Comparison of ENCODE assay signal across 30 cellular contexts in the genomic region with DNA sequence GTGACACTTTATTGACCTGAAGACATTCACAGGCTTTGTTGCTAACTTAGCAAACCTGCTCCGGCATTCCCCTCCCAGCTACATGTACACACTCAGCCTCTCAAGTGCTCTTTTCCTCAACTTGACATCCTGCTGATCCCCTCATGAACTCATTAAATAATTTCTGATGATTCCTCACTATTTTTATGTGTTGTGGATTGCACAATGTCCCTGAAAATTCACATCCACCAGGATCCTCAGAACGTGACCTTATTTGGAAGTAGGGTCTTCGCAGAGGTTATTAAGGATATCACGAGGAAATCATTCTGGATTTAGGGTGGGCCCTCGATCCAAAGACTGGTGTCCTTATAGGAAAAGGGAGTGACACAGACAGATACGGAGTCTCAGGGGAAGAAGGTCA.
"Had no signal": no experiment of that assay in that cellular context is flagged by ENCODE, and none has a peak within 500 bp of the region (broad histone marks: within the 10 kb centered on the region; RNA-seq: fewer than 3 reads in every experiment).

No MANE protein-coding gene starts in this region.

- H3K27me3 ChIP-seq: SJCRH30 had no signal

- H3K27ac Mint-ChIP-seq: activated B cell treated with CpG ODN at 0.5 μM for 24 hours; activated CD8-positive, alpha-beta T cell treated with anti-CD3 and anti-CD28 coated beads, Interleukin-2, amount 10 ng/mL, durations not matched to agents 7 days and 5 days; activated naive CD4-positive, alpha-beta T cell treated with anti-CD3 and anti-CD28 coated beads, Interleukin-2, amount 10 ng/mL, durations not matched to agents 7 days and 5 days; activated naive CD8-positive, alpha-beta T cell; activated naive CD8-positive, alpha-beta T cell treated with anti-CD3 and anti-CD28 coated beads, Interleukin-2, amount 50 U/mL, for 24 hours; activated T-cell treated with anti-CD3 and anti-CD28 coated beads, Interleukin-2, amount 50 U/mL, for 24 hours; brain; T-helper 1 cell treated with Interleukin-12 subunit alpha and Interleukin-12 subunit beta and Interleukin-4 antibody, amounts not matched to agents 30 μg/mL and 1 μg/mL, for 36 hours; T-helper 2 cell treated with Interferon-gamma antibody and Interleukin-4, amounts not matched to agents 5 μg/mL and 100 μg/mL, for 36 hours had no signal

- H3K4me3 Mint-ChIP-seq: activated B cell treated with CpG ODN at 0.5 μM for 24 hours; activated CD8-positive, alpha-beta T cell treated with anti-CD3 and anti-CD28 coated beads, Interleukin-2, amount 10 ng/mL, durations not matched to agents 7 days and 5 days; activated naive CD4-positive, alpha-beta T cell treated with anti-CD3 and anti-CD28 coated beads, Interleukin-2, amount 10 ng/mL, durations not matched to agents 7 days and 5 days; activated naive CD8-positive, alpha-beta T cell; activated naive CD8-positive, alpha-beta T cell treated with anti-CD3 and anti-CD28 coated beads, Interleukin-2, amount 50 U/mL, for 24 hours; activated T-cell treated with anti-CD3 and anti-CD28 coated beads, Interleukin-2, amount 50 U/mL, for 24 hours; brain; T-helper 1 cell treated with Interleukin-12 subunit alpha and Interleukin-12 subunit beta and Interleukin-4 antibody, amounts not matched to agents 30 μg/mL and 1 μg/mL, for 36 hours; T-helper 2 cell treated with Interferon-gamma antibody and Interleukin-4, amounts not matched to agents 5 μg/mL and 100 μg/mL, for 36 hours had no signal

- H3K4me1 ChIP-seq: SJCRH30 had no signal

- H3K27ac ChIP-seq: SJCRH30 had no signal

- H3K27me3 Mint-ChIP-seq: activated B cell treated with CpG ODN at 0.5 μM for 24 hours; activated naive CD8-positive, alpha-beta T cell; activated naive CD8-positive, alpha-beta T cell treated with anti-CD3 and anti-CD28 coated beads, Interleukin-2, amount 50 U/mL, for 24 hours; activated T-cell treated with anti-CD3 and anti-CD28 coated beads, Interleukin-2, amount 50 U/mL, for 24 hours; brain had no signal

- H3K4me1 Mint-ChIP-seq: brain had no signal

- H3K9ac ChIP-seq: SK-N-SH had no signal

- H3K9me3 ChIP-seq: SJCRH30, SK-N-SH had no signal

- H3K9me3 Mint-ChIP-seq: activated B cell treated with CpG ODN at 0.5 μM for 24 hours; activated naive CD4-positive, alpha-beta T cell treated with anti-CD3 and anti-CD28 coated beads, Interleukin-2, amount 10 ng/mL, durations not matched to agents 7 days and 5 days; activated naive CD8-positive, alpha-beta T cell treated with anti-CD3 and anti-CD28 coated beads, Interleukin-2, amount 50 U/mL, for 24 hours; activated T-cell treated with anti-CD3 and anti-CD28 coated beads, Interleukin-2, amount 50 U/mL, for 24 hours; brain; T-helper 1 cell treated with Interleukin-12 subunit alpha and Interleukin-12 subunit beta and Interleukin-4 antibody, amounts not matched to agents 30 μg/mL and 1 μg/mL, for 36 hours; T-helper 2 cell treated with Interferon-gamma antibody and Interleukin-4, amounts not matched to agents 5 μg/mL and 100 μg/mL, for 36 hours had no signal

- H3K36me3 Mint-ChIP-seq: activated naive CD4-positive, alpha-beta T cell treated with anti-CD3 and anti-CD28 coated beads, Interleukin-2, amount 10 ng/mL, durations not matched to agents 7 days and 5 days; activated naive CD8-positive, alpha-beta T cell; brain had no signal

- H3K9me2 ChIP-seq: SK-N-SH had no signal

- ATAC-seq: activated CD8-positive, alpha-beta T cell treated with anti-CD3 and anti-CD28 coated beads, Interleukin-2, amount 10 ng/mL, durations not matched to agents 7 days and 5 days; activated naive CD8-positive, alpha-beta T cell treated with anti-CD3 and anti-CD28 coated beads, Interleukin-2, amount 50 U/mL, for 24 hours; Panc1 had no signal

- H3K36me3 ChIP-seq: SJCRH30 had no signal

- H3K4me2 ChIP-seq: SK-N-SH had no signal

- FAIRE-seq: colon had no signal

- DNase-seq: activated B cell treated with CpG ODN at 0.5 μM for 24 hours; activated CD4-positive, alpha-beta T cell treated with anti-CD3 and anti-CD28 coated beads for 1 hour; activated CD4-positive, alpha-beta T cell treated with anti-CD3 and anti-CD28 coated beads for 48 hours; activated CD4-positive, alpha-beta T cell treated with anti-CD3 and anti-CD28 coated beads, Interleukin-2, amount 50 U/mL, for 4 hours; activated CD8-positive, alpha-beta T cell treated with anti-CD3 and anti-CD28 coated beads, Interleukin-2, amount 10 ng/mL, durations not matched to agents 7 days and 5 days; activated effector memory CD4-positive, alpha-beta T cell treated with Interleukin-2 at 50 U/mL for 16 hours; activated naive CD4-positive, alpha-beta T cell treated with anti-CD3 and anti-CD28 coated beads, Interleukin-2, amount 10 ng/mL, durations not matched to agents 7 days and 5 days; activated naive CD8-positive, alpha-beta T cell treated with anti-CD3 and anti-CD28 coated beads, Interleukin-2, amount 50 U/mL, for 24 hours; activated T-cell treated with anti-CD3 and anti-CD28 coated beads, Interleukin-2, amount 50 U/mL, for 24 hours; anterior cingulate cortex; central memory CD4-positive, alpha-beta T cell; MM.1S; MV-4-11; NCI-H1092; NCI-H1436 treated with DMSO at 0.1 percent for 48 hours; NCI-H1694 treated with DMSO at 0.1 percent for 48 hours; NCI-H2029; NCI-H2171 treated with DMSO at 0.1 percent for 48 hours; NCI-H2227 treated with DMSO at 0.1 percent for 48 hours; NCI-H446; NCI-H524 treated with DMSO at 0.1 percent for 48 hours; SHP77; SJCRH30; SK-N-SH had no signal

- H3K4me3 ChIP-seq: SJCRH30 had no signal
